15 cellular contexts compared by ENCODE assay signal in genomic region chr7:101987494-101987893, GRCh38.
"Had no signal": no experiment of that assay in that cellular context is flagged by ENCODE, and none has a peak within 500 bp of the region (broad histone marks: within the 10 kb centered on the region; RNA-seq: fewer than 3 reads in every experiment).

No MANE protein-coding gene starts in this region.

- H3K4me1 ChIP-seq: right lobe of liver had no signal

- DNase-seq: activated B cell treated with CpG ODN at 0.5 μM for 24 hours; activated CD4-positive, alpha-beta T cell treated with anti-CD3 and anti-CD28 coated beads, Interleukin-2, amount 10 ng/mL, durations not matched to agents 24 days and 14 days; activated CD8-positive, alpha-beta memory T cell treated with anti-CD3 and anti-CD28 coated beads, Interleukin-2, amount 50 U/mL, for 48 hours; activated naive CD4-positive, alpha-beta T cell; cortex of kidney; effector CD8-positive, alpha-beta T cell; foreskin fibroblast; immature natural killer cell; mesendoderm; ovary; right lobe of liver; T-helper 2 cell had no signal

- H3K27me3 Mint-ChIP-seq: activated B cell treated with CpG ODN at 0.5 μM for 24 hours; activated CD4-positive, alpha-beta T cell treated with anti-CD3 and anti-CD28 coated beads, Interleukin-2, amount 10 ng/mL, durations not matched to agents 24 days and 14 days had no signal

- H3K27ac Mint-ChIP-seq: activated B cell treated with CpG ODN at 0.5 μM for 24 hours; activated CD4-positive, alpha-beta T cell treated with anti-CD3 and anti-CD28 coated beads, Interleukin-2, amount 10 ng/mL, durations not matched to agents 24 days and 14 days; activated T-helper 1 cell treated with anti-CD3 and anti-CD28 coated beads, Interleukin-12 subunit alpha, Interleukin-12 subunit beta, Interleukin-2, Interleukin-4 antibody, amounts not matched to agents 30 ng/mL and 10 ng/mL and 1 ng/mL, durations not matched to agents 14 hours and 24 hours and 36 hours; immature natural killer cell had no signal

- H3K9me3 Mint-ChIP-seq: activated CD4-positive, alpha-beta T cell treated with anti-CD3 and anti-CD28 coated beads, Interleukin-2, amount 10 ng/mL, durations not matched to agents 24 days and 14 days; activated T-helper 1 cell treated with anti-CD3 and anti-CD28 coated beads, Interleukin-12 subunit alpha, Interleukin-12 subunit beta, Interleukin-2, Interleukin-4 antibody, amounts not matched to agents 30 ng/mL and 10 ng/mL and 1 ng/mL, durations not matched to agents 14 hours and 24 hours and 36 hours had no signal

- H3K4me3 ChIP-seq: ovary, right lobe of liver, thoracic aorta had no signal

- H3K36me3 ChIP-seq: brain microvascular endothelial cell, ovary, right lobe of liver, thoracic aorta had no signal

- H3K27ac ChIP-seq: brain microvascular endothelial cell, ovary, right lobe of liver, thoracic aorta had no signal

- H3K9me3 ChIP-seq: ovary, right lobe of liver, thoracic aorta had no signal

- H3K27me3 ChIP-seq: brain microvascular endothelial cell, ovary, right lobe of liver had no signal

- H3K4me3 Mint-ChIP-seq: activated B cell treated with CpG ODN at 0.5 μM for 24 hours; activated CD4-positive, alpha-beta T cell treated with anti-CD3 and anti-CD28 coated beads, Interleukin-2, amount 10 ng/mL, durations not matched to agents 24 days and 14 days; activated T-helper 1 cell treated with anti-CD3 and anti-CD28 coated beads, Interleukin-12 subunit alpha, Interleukin-12 subunit beta, Interleukin-2, Interleukin-4 antibody, amounts not matched to agents 30 ng/mL and 10 ng/mL and 1 ng/mL, durations not matched to agents 14 hours and 24 hours and 36 hours; immature natural killer cell had no signal
